In the genomic region with DNA sequence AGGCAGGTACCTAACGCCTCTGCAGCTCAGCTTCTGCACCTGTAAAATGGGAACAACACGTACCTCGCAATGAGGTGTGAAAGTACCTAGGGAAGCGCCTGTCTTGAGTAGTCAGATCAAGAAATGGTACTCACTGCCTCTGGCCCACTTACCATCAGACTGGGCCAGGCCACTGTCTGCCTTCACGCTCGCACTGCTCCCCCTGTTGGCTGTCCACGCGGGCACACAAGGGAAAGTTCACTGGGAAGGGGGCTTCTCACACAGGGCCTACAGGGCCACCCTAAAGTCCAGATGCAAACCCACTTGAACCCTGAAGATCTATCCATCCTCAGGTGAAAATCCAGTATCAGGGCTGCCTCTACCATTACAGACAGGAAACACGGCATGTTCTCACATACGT, we compare ENCODE assay signal across 8 cellular contexts. TPM values are rescaled to one million over a fixed set of nuclear protein-coding genes. Genes with fewer than 3 reads are reported as not detected.
DNase-seq lines count a peak whose midpoint lies in the region; ATAC-seq, FAIRE-seq and TF ChIP-seq lines count a peak whose summit lies in the region.
"Not testable (repeated sequence)": the region's sequence is repeated elsewhere in the genome, so short reads cannot be mapped to it uniquely, and the experiment has no call there.

No MANE protein-coding gene starts in this region.

- H3K36me3 ChIP-seq in BE2C; WERI-Rb-1; HepG2 (replicated peaks in 1 of 2; ENCODE audit: control insufficient read depth in 1 of 2, insufficient read depth in 2 of 2, low read length in 2 of 2): not testable (repeated sequence)

- intact Hi-C loops in activated naive CD4-positive, alpha-beta T cell treated with anti-CD3 and anti-CD28 coated beads for 36 hours (cut with micrococcal nuclease), result loop anchor here (5.0 kb wide), 2 partner anchors 81 to 159 kb away; a partner anchor contains a TSS
- intact Hi-C loops in HepG2 (cut with micrococcal nuclease; ENCODE audit: unreplicated experiment), result not testable (repeated sequence)

- peak overlapping the region; percentile 67 for H3K4me3 Mint-ChIP-seq in activated naive CD4-positive, alpha-beta T cell treated with anti-CD3 and anti-CD28 coated beads for 36 hours
- H3K4me3 Mint-ChIP-seq in effector memory CD8-positive, alpha-beta T cell, result peak overlapping the region; percentile 4 to 8
- peak overlapping the region; percentile 66 for H3K4me3 Mint-ChIP-seq in stimulated activated effector memory CD8-positive, alpha-beta T cell treated with anti-CD3 and anti-CD28 coated beads, Interleukin-12 subunit alpha, Interleukin-12 subunit beta, amount 100 ng/mL, for 72 hours

- not testable (repeated sequence) for H2AFZ ChIP-seq in HepG2 (ENCODE audit: low read length)

- not testable (repeated sequence) for TF ChIP-seq RAD21 in HepG2 (CRISPR knock-in tag; IDR thresholded peaks at IDR 0.05)

- TF ChIP-seq CTCF in BE2C (IDR thresholded peaks at IDR 0.05; ENCODE audit: low read depth, low read length), result peak; percentile 59
- TF ChIP-seq CTCF in GM12875 (IDR thresholded peaks at IDR 0.05; ENCODE audit: borderline replicate concordance, insufficient read depth, low read depth, low read length), result peak; percentile 43; the same call in 1 of the 2 replicates
- TF ChIP-seq CTCF in WERI-Rb-1 (IDR thresholded peaks at IDR 0.05; ENCODE audit: low read depth, low read length), result peak; percentile 43
- peak; percentile 43 for TF ChIP-seq CTCF in HepG2 (CRISPR knock-in tag; IDR thresholded peaks at IDR 0.05)

- H3K79me2 ChIP-seq in HepG2 (ENCODE audit: insufficient read depth, low read length), result peaks cover 11% of the 10 kb centered on the region

- H3K9me3 ChIP-seq in BE2C; WERI-Rb-1 (ENCODE audit: severe bottlenecking); HepG2 (ENCODE audit: low read length): not testable (repeated sequence)

- WGBS in HepG2 (ENCODE audit: low lambda C conversion rate), result 81% methylated on average over 2 of the region's 10 CpGs

- not testable (repeated sequence) for H3K4me3 ChIP-seq in BE2C (ENCODE audit: low read depth, low read length); GM12875 (ENCODE audit: low read depth, low read length); WERI-Rb-1 (ENCODE audit: low read depth, low read length); HepG2 (replicated peaks in 1 of 3; ENCODE audit: insufficient read depth in 1 of 3, low read depth in 2 of 3, low read length in 3 of 3)

- POLR2A ChIA-PET in HepG2 (lab: Yijun Ruan, JAX), result not testable (repeated sequence)

- not testable (repeated sequence) for ATAC-seq in effector memory CD8-positive, alpha-beta T cell (replicated peaks); stimulated activated effector memory CD8-positive, alpha-beta T cell treated with anti-CD3 and anti-CD28 coated beads, Interleukin-12 subunit alpha, Interleukin-12 subunit beta, amount 100 ng/mL, for 72 hours
- peak; percentile 53 for ATAC-seq in HepG2

- TF ChIP-seq EP300 in HepG2 (IDR thresholded peaks at IDR 0.05; ENCODE audit: low read depth in 2 of 2, low read length in 2 of 2); HepG2 (CRISPR knock-in tag; IDR thresholded peaks at IDR 0.05; ENCODE audit: borderline replicate concordance): not testable (repeated sequence)

- not testable (repeated sequence) for H3K27me3 Mint-ChIP-seq in activated naive CD4-positive, alpha-beta T cell treated with anti-CD3 and anti-CD28 coated beads for 36 hours (ENCODE audit: low read depth); effector memory CD8-positive, alpha-beta T cell

- H3K36me3 Mint-ChIP-seq in activated naive CD4-positive, alpha-beta T cell treated with anti-CD3 and anti-CD28 coated beads for 36 hours (ENCODE audit: low read depth), result peaks cover 12% of the 10 kb centered on the region
- H3K36me3 Mint-ChIP-seq in effector memory CD8-positive, alpha-beta T cell (ENCODE audit: insufficient read depth), result peaks cover 24% of the 10 kb centered on the region
- H3K36me3 Mint-ChIP-seq in stimulated activated effector memory CD8-positive, alpha-beta T cell treated with anti-CD3 and anti-CD28 coated beads, Interleukin-12 subunit alpha, Interleukin-12 subunit beta, amount 100 ng/mL, for 72 hours, result peaks cover 52% of the 10 kb centered on the region

- H4K20me1 ChIP-seq in HepG2 (ENCODE audit: insufficient read depth, low read length), result not testable (repeated sequence)

- peak; percentile 58 for FAIRE-seq in HepG2 (lab: Jason Lieb, UNC)

- DNase-seq in BE2C (peak; percentile 73), NCI-H748 (lab: John Stamatoyannopoulos, UW; ENCODE audit: unreplicated experiment) (peak; percentile 0), WERI-Rb-1 (peak; percentile 43)
- peak; percentile 26 for DNase-seq in activated naive CD4-positive, alpha-beta T cell treated with anti-CD3 and anti-CD28 coated beads for 36 hours
- not testable (repeated sequence) for DNase-seq in effector memory CD8-positive, alpha-beta T cell; HepG2 (ENCODE audit: low spot score)
- peak in 1 of 2 donors; percentile 66 for DNase-seq in stimulated activated effector memory CD8-positive, alpha-beta T cell treated with anti-CD3 and anti-CD28 coated beads, Interleukin-12 subunit alpha, Interleukin-12 subunit beta, amount 100 ng/mL, for 72 hours (ENCODE audit: low spot score in 2 of 2)

- not testable (repeated sequence) for H3K27me3 ChIP-seq in BE2C; WERI-Rb-1 (ENCODE audit: insufficient read depth, low read depth, severe bottlenecking); HepG2 (ENCODE audit: control insufficient read depth in 1 of 2, insufficient read depth in 2 of 2, low read length in 2 of 2)

- not testable (repeated sequence) for H3K27ac Mint-ChIP-seq in activated naive CD4-positive, alpha-beta T cell treated with anti-CD3 and anti-CD28 coated beads for 36 hours; effector memory CD8-positive, alpha-beta T cell; stimulated activated effector memory CD8-positive, alpha-beta T cell treated with anti-CD3 and anti-CD28 coated beads, Interleukin-12 subunit alpha, Interleukin-12 subunit beta, amount 100 ng/mL, for 72 hours

- not testable (repeated sequence) for TF ChIP-seq POLR2A in HepG2 (IDR thresholded peaks at IDR 0.05; ENCODE audit: insufficient read depth in 1 of 2, low read depth in 2 of 2, low read length in 2 of 2)

- not testable (repeated sequence) for H3K4me2 ChIP-seq in HepG2 (ENCODE audit: low read depth, low read length)

- CTCF ChIA-PET in activated naive CD4-positive, alpha-beta T cell treated with anti-CD3 and anti-CD28 coated beads for 36 hours (lab: Charles Lee); HepG2 (lab: Yijun Ruan, JAX; ENCODE audit: low intra/inter-chr PET ratio, low total read pairs): not testable (repeated sequence)

- in situ Hi-C loops in HepG2 (cut with HindIII; ENCODE audit: extremely low pct_ligation_motif_present, low pct_unique_long_range_greater_than_20kb), result not testable (repeated sequence)

- H3K9ac ChIP-seq in HepG2 (ENCODE audit: insufficient read depth, low read depth, low read length), result not testable (repeated sequence)

- not testable (repeated sequence) for BruUV-seq in HepG2 (replicated peaks; lab: Mats Ljungman, UMichigan)

- not testable (repeated sequence) for H3K9me3 Mint-ChIP-seq in activated naive CD4-positive, alpha-beta T cell treated with anti-CD3 and anti-CD28 coated beads for 36 hours; effector memory CD8-positive, alpha-beta T cell; stimulated activated effector memory CD8-positive, alpha-beta T cell treated with anti-CD3 and anti-CD28 coated beads, Interleukin-12 subunit alpha, Interleukin-12 subunit beta, amount 100 ng/mL, for 72 hours

- peaks cover 36% of the 10 kb centered on the region for H3K4me1 Mint-ChIP-seq in activated naive CD4-positive, alpha-beta T cell treated with anti-CD3 and anti-CD28 coated beads for 36 hours (ENCODE audit: low read depth)
- peaks cover 11 to 24% of the 10 kb centered on the region in 2 donors for H3K4me1 Mint-ChIP-seq in effector memory CD8-positive, alpha-beta T cell (ENCODE audit: low read depth in 2 of 2)
- H3K4me1 Mint-ChIP-seq in stimulated activated effector memory CD8-positive, alpha-beta T cell treated with anti-CD3 and anti-CD28 coated beads, Interleukin-12 subunit alpha, Interleukin-12 subunit beta, amount 100 ng/mL, for 72 hours, result peaks cover 25% of the 10 kb centered on the region

- H3K27ac ChIP-seq in WERI-Rb-1; HepG2 (ENCODE audit: extremely low read length, insufficient read depth, low read length): not testable (repeated sequence)

- H3K4me1 ChIP-seq in BE2C, result not testable (repeated sequence)
- H3K4me1 ChIP-seq in HepG2 (ENCODE audit: insufficient read depth, low read length), result peaks cover 29% of the 10 kb centered on the region

RNA-seq across cellular contexts. Expression of a gene that starts 11.1 kb away (rescaled TPM):
- 106 TPM for polyA plus RNA-seq in BE2C (2012; ENCODE audit: insufficient read depth, insufficient read length, low read depth)
- total RNA-seq in activated naive CD4-positive, alpha-beta T cell treated with anti-CD3 and anti-CD28 coated beads for 36 hours, result 10 to 100 TPM; 21.8 to 24.1 TPM
- total RNA-seq in HepG2 (2016; rRNA removed; fragmentation: Illumina TruSeq; extraction: Trizol), result 29.8 and 31.0 TPM in 2 replicates
- 5.0 and 5.1 TPM in 2 replicates for total RNA-seq in HepG2 (2016; cell fraction: cytosol; rRNA removed; fragmentation: Illumina TruSeq; extraction: Trizol; ENCODE audit: low read depth)
- 27.9 and 29.1 TPM in 2 replicates for total RNA-seq in HepG2 (2016; cell fraction: insoluble cytoplasmic fraction; rRNA removed; fragmentation: Illumina TruSeq; extraction: Trizol)
- total RNA-seq in HepG2 (2016; cell fraction: membrane; rRNA removed; fragmentation: Illumina TruSeq; extraction: Trizol), result 14.7 and 15.1 TPM in 2 replicates
- total RNA-seq in HepG2 (2016; cell fraction: nucleus; rRNA removed; fragmentation: Illumina TruSeq; extraction: Trizol), result 13.3 and 14.3 TPM in 2 replicates
- polyA plus RNA-seq in HepG2 (2011; rRNA removed), result 25.4 and 30.1 TPM in 2 replicates
- 33.9 and 64.2 TPM in 2 replicates for polyA plus RNA-seq in HepG2 (2011; cell fraction: cytosol; rRNA removed)
- polyA plus RNA-seq in HepG2 (2011; cell fraction: nucleus; rRNA removed), result 25.5 and 25.6 TPM in 2 replicates
- polyA plus RNA-seq in HepG2 (2012), result 16.3 and 19.0 TPM in 2 replicates
- polyA plus RNA-seq in HepG2 (2016; cell fraction: cytosol; fragmentation: Illumina TruSeq; extraction: Trizol; ENCODE audit: low read depth), result 3.8 and 4.0 TPM in 2 replicates
- polyA plus RNA-seq in HepG2 (2016; cell fraction: insoluble cytoplasmic fraction; fragmentation: Illumina TruSeq; extraction: Trizol; ENCODE audit: low read depth), result 32.7 and 37.0 TPM in 2 replicates
- polyA plus RNA-seq in HepG2 (2016; cell fraction: membrane; fragmentation: Illumina TruSeq; extraction: Trizol; ENCODE audit: low read depth), result 9.8 and 10.5 TPM in 2 replicates
- 21.4 and 22.6 TPM in 2 replicates for polyA plus RNA-seq in HepG2 (2016; cell fraction: nucleus; fragmentation: Illumina TruSeq; extraction: Trizol; ENCODE audit: insufficient read depth, low read depth)
- 23.0 and 26.3 TPM in 2 replicates for polyA minus RNA-seq in HepG2 (2011; rRNA and poly(A)+ RNA removed; ENCODE audit: low replicate concordance)
- 12.8 and 16.6 TPM in 2 replicates for polyA minus RNA-seq in HepG2 (2011; cell fraction: cytosol; rRNA and poly(A)+ RNA removed)
- 11.3 and 13.7 TPM in 2 replicates for polyA minus RNA-seq in HepG2 (2011; cell fraction: nucleus; rRNA and poly(A)+ RNA removed)

RNA-seq across cellular contexts. Expression of a gene that starts 48.8 kb away (rescaled TPM):
- polyA plus RNA-seq in BE2C (2012; ENCODE audit: insufficient read depth, insufficient read length, low read depth), result not detected
- total RNA-seq in activated naive CD4-positive, alpha-beta T cell treated with anti-CD3 and anti-CD28 coated beads for 36 hours, result 1 to 10 TPM; 1.7 to 2.4 TPM
- 0.20 TPM in 1 of 2 replicates, not detected in the other for total RNA-seq in HepG2 (2016; rRNA removed; fragmentation: Illumina TruSeq; extraction: Trizol)
- 0.30 TPM in 1 of 2 replicates, not detected in the other for total RNA-seq in HepG2 (2016; cell fraction: cytosol; rRNA removed; fragmentation: Illumina TruSeq; extraction: Trizol; ENCODE audit: low read depth)
- 0.35 TPM in 1 of 2 replicates, not detected in the other for total RNA-seq in HepG2 (2016; cell fraction: insoluble cytoplasmic fraction; rRNA removed; fragmentation: Illumina TruSeq; extraction: Trizol)
- total RNA-seq in HepG2 (2016; cell fraction: membrane; rRNA removed; fragmentation: Illumina TruSeq; extraction: Trizol), result 0.12 and 0.41 TPM in 2 replicates
- total RNA-seq in HepG2 (2016; cell fraction: nucleus; rRNA removed; fragmentation: Illumina TruSeq; extraction: Trizol), result 0.19 and 0.34 TPM in 2 replicates
- polyA plus RNA-seq in HepG2 (2011; rRNA removed), result 0.73 and 1.2 TPM in 2 replicates
- 0.59 and 1.3 TPM in 2 replicates for polyA plus RNA-seq in HepG2 (2011; cell fraction: cytosol; rRNA removed)
- polyA plus RNA-seq in HepG2 (2011; cell fraction: nucleus; rRNA removed), result 2.0 and 2.8 TPM in 2 replicates
- polyA plus RNA-seq in HepG2 (2012), result 0.43 and 1.1 TPM in 2 replicates
- 0.08 and 0.16 TPM in 2 replicates for polyA plus RNA-seq in HepG2 (2016; cell fraction: cytosol; fragmentation: Illumina TruSeq; extraction: Trizol; ENCODE audit: low read depth)
- polyA plus RNA-seq in HepG2 (2016; cell fraction: insoluble cytoplasmic fraction; fragmentation: Illumina TruSeq; extraction: Trizol; ENCODE audit: low read depth), result not detected in 2 replicates
- 0.21 TPM in 1 of 2 replicates, not detected in the other for polyA plus RNA-seq in HepG2 (2016; cell fraction: membrane; fragmentation: Illumina TruSeq; extraction: Trizol; ENCODE audit: low read depth)
- 0.53 TPM in 1 of 2 replicates, not detected in the other for polyA plus RNA-seq in HepG2 (2016; cell fraction: nucleus; fragmentation: Illumina TruSeq; extraction: Trizol; ENCODE audit: insufficient read depth, low read depth)
- polyA minus RNA-seq in HepG2 (2011; rRNA and poly(A)+ RNA removed; ENCODE audit: low replicate concordance), result 1.0 and 1.7 TPM in 2 replicates
- polyA minus RNA-seq in HepG2 (2011; cell fraction: cytosol; rRNA and poly(A)+ RNA removed), result not detected in 2 replicates
- 1.3 and 1.6 TPM in 2 replicates for polyA minus RNA-seq in HepG2 (2011; cell fraction: nucleus; rRNA and poly(A)+ RNA removed)

Comparison
In these comparisons a context has a peak if more than half of its experiments do, and no peak if none do; other contexts are left out.
1. H3K4me3 Mint-ChIP-seq: peak in every context shown above with its lines; median percentile 67 in activated naive CD4-positive, alpha-beta T cell treated with anti-CD3 and anti-CD28 coated beads for 36 hours; 66 in stimulated activated effector memory CD8-positive, alpha-beta T cell treated with anti-CD3 and anti-CD28 coated beads, Interleukin-12 subunit alpha, Interleukin-12 subunit beta, amount 100 ng/mL, for 72 hours; 6 in effector memory CD8-positive, alpha-beta T cell.